ENCODE assay signal across 27 cellular contexts in genomic region chr12:80698266-80698665, GRCh38. TPM values are rescaled to one million over a fixed set of nuclear protein-coding genes. Genes with fewer than 3 reads are reported as not detected.
"Had no signal": no experiment of that assay in that cellular context is flagged by ENCODE, and none has a peak within 500 bp of the region (broad histone marks: within the 10 kb centered on the region; RNA-seq: fewer than 3 reads in every experiment).

No MANE protein-coding gene starts in this region.

- DNase-seq: caudate nucleus; effector CD4-positive, alpha-beta T cell; endodermal cell; erythroblast; foreskin fibroblast; left colon; mammary epithelial cell; naive B cell; nephron progenitor cell; sigmoid colon; stimulated activated CD4-positive, alpha-beta T cell treated with anti-CD3 and anti-CD28 coated beads, Interleukin-4, amount 100 ng/mL, for 1 hour; testis; upper lobe of right lung had no signal

- H3K36me3 Mint-ChIP-seq: naive B cell; stimulated activated memory B cell treated with anti-CD40 and anti-IgM and Interleukin-4, amounts not matched to agents 10 μg/mL and 1 μg/mL and 100 μg/mL, for 72 hours had no signal

- H3K4me3 ChIP-seq: coronary artery, sigmoid colon, testis, tibial nerve, upper lobe of right lung, vagina had no signal

- H3K36me3 ChIP-seq: sigmoid colon, tibial nerve, upper lobe of right lung, vagina had no signal

- H3K9me3 Mint-ChIP-seq: endodermal cell; nephron progenitor cell; stimulated activated memory B cell treated with anti-CD40 and anti-IgM and Interleukin-4, amounts not matched to agents 10 μg/mL and 1 μg/mL and 100 μg/mL, for 72 hours; stimulated activated naive CD8-positive, alpha-beta T cell treated with anti-CD3 and anti-CD28 coated beads, Interleukin-15, Interleukin-2, amounts not matched to agents 100 ng/mL and 50 ng/mL, for 24 hours had no signal

- H3K27ac Mint-ChIP-seq: endodermal cell; naive B cell; nephron progenitor cell; stimulated activated memory B cell treated with anti-CD40 and anti-IgM and Interleukin-4, amounts not matched to agents 10 μg/mL and 1 μg/mL and 100 μg/mL, for 72 hours; stimulated activated naive CD8-positive, alpha-beta T cell treated with anti-CD3 and anti-CD28 coated beads, Interleukin-15, Interleukin-2, amounts not matched to agents 100 ng/mL and 50 ng/mL, for 24 hours had no signal

- H3K4me3 Mint-ChIP-seq: endodermal cell; naive B cell; nephron progenitor cell; stimulated activated memory B cell treated with anti-CD40 and anti-IgM and Interleukin-4, amounts not matched to agents 10 μg/mL and 1 μg/mL and 100 μg/mL, for 72 hours; stimulated activated naive CD8-positive, alpha-beta T cell treated with anti-CD3 and anti-CD28 coated beads, Interleukin-15, Interleukin-2, amounts not matched to agents 100 ng/mL and 50 ng/mL, for 24 hours had no signal

- H3K4me1 ChIP-seq: sigmoid colon, testis, upper lobe of right lung, vagina had no signal

- H3K27me3 Mint-ChIP-seq: naive B cell; stimulated activated memory B cell treated with anti-CD40 and anti-IgM and Interleukin-4, amounts not matched to agents 10 μg/mL and 1 μg/mL and 100 μg/mL, for 72 hours; stimulated activated naive CD8-positive, alpha-beta T cell treated with anti-CD3 and anti-CD28 coated beads, Interleukin-15, Interleukin-2, amounts not matched to agents 100 ng/mL and 50 ng/mL, for 24 hours had no signal

- H3K27me3 ChIP-seq: sigmoid colon, testis, tibial nerve, upper lobe of right lung, vagina had no signal

- ATAC-seq: left colon; stimulated activated memory B cell treated with anti-CD40 and anti-IgM and Interleukin-4, amounts not matched to agents 10 μg/mL and 1 μg/mL and 100 μg/mL, for 72 hours; upper lobe of right lung had no signal

- H3K9me3 ChIP-seq: sigmoid colon, testis, tibial nerve, upper lobe of right lung, vagina had no signal

- H3K27ac ChIP-seq: coronary artery, sigmoid colon, testis, tibial nerve, upper lobe of right lung, vagina had no signal

- H3K4me1 Mint-ChIP-seq: naive B cell had no signal

RNA-seq across cellular contexts. Expression of gene MYF6, which starts 9.2 kb away (rescaled TPM):
- total RNA-seq: chondrocyte, dermis microvascular lymphatic vessel endothelial cell, endothelial cell of umbilical vein, kidney epithelial cell, left colon, liver, mammary epithelial cell, mucosa of gallbladder, osteoblast, pulmonary artery endothelial cell, sigmoid colon, subcutaneous adipose tissue, testis, tibial nerve, upper lobe of right lung, vagina had no signal
- polyA plus RNA-seq: endothelial cell of umbilical vein, mammary epithelial cell, sigmoid colon had no signal

RNA-seq across cellular contexts. Expression of gene MYF5, which starts 18.4 kb away (rescaled TPM):
- total RNA-seq: chondrocyte, dermis microvascular lymphatic vessel endothelial cell, endodermal cell, endothelial cell of umbilical vein, kidney epithelial cell, left colon, liver, mammary epithelial cell, mucosa of gallbladder, osteoblast, pulmonary artery endothelial cell, sigmoid colon, subcutaneous adipose tissue, testis, tibial nerve, upper lobe of right lung, vagina had no signal
- polyA plus RNA-seq: endothelial cell of umbilical vein, liver, mammary epithelial cell, sigmoid colon had no signal
